ENCODE assay signal across 36 cellular contexts in genomic region chr17:56735842-56736241, GRCh38.
"Had no signal": no experiment of that assay in that cellular context is flagged by ENCODE, and none has a peak within 500 bp of the region (broad histone marks: within the 10 kb centered on the region; RNA-seq: fewer than 3 reads in every experiment).

No MANE protein-coding gene starts in this region.

- FAIRE-seq: endometrium, frontal cortex had no signal

- H3K27ac Mint-ChIP-seq: activated B cell treated with CpG ODN at 0.5 μM for 24 hours; activated CD8-positive, alpha-beta T cell treated with anti-CD3 and anti-CD28 coated beads for 36 hours; activated naive CD4-positive, alpha-beta T cell treated with anti-CD3 and anti-CD28 coated beads for 36 hours; activated naive CD4-positive, alpha-beta T cell treated with anti-CD3 and anti-CD28 coated beads, Interleukin-2, amount 50 U/mL, for 24 hours; activated naive CD8-positive, alpha-beta T cell treated with anti-CD3 and anti-CD28 coated beads for 36 hours; activated naive CD8-positive, alpha-beta T cell treated with anti-CD3 and anti-CD28 coated beads, Interleukin-2, amount 50 U/mL, for 24 hours; activated T-helper 1 cell treated with anti-CD3 and anti-CD28 coated beads, Interleukin-12 subunit alpha, Interleukin-12 subunit beta, Interleukin-2, Interleukin-4 antibody, amounts not matched to agents 30 ng/mL and 10 ng/mL and 1 ng/mL, durations not matched to agents 14 hours and 24 hours and 36 hours; activated T-helper 2 cell treated with anti-CD3 and anti-CD28 coated beads, Interferon-gamma antibody, Interleukin-2, Interleukin-4, amounts not matched to agents 10 μg/mL and 5 μg/mL and 100 μg/mL, durations not matched to agents 14 hours and 24 hours and 36 hours; brain; dendritic cell treated with granulocyte-macrophage colony-stimulating factor and Interleukin-4, amounts not matched to agents 40 ng/mL and 50 ng/mL, for 4 days; T-helper 17 cell; T-helper 2 cell treated with Interferon-gamma antibody and Interleukin-4, amounts not matched to agents 5 μg/mL and 100 μg/mL, for 36 hours had no signal

- H3K4me3 ChIP-seq: adrenal gland, breast epithelium, cardiac muscle cell, coronary artery, dorsolateral prefrontal cortex had no signal

- DNase-seq: activated B cell treated with CpG ODN at 0.5 μM for 24 hours; activated CD4-positive, alpha-beta T cell treated with anti-CD3 and anti-CD28 coated beads for 48 hours; activated CD4-positive, alpha-beta T cell treated with anti-CD3 and anti-CD28 coated beads, Interleukin-2, amount 50 U/mL, for 1 hour; activated CD4-positive, alpha-beta T cell treated with anti-CD3 and anti-CD28 coated beads, Interleukin-2, amount 50 U/mL, for 48 hours; activated CD8-positive, alpha-beta memory T cell treated with anti-CD3 and anti-CD28 coated beads for 24 hours; activated CD8-positive, alpha-beta T cell treated with anti-CD3 and anti-CD28 coated beads for 36 hours; activated effector memory CD4-positive, alpha-beta T cell treated with anti-CD3 and anti-CD28 coated beads, Interleukin-2, amount 50 U/mL, for 16 hours; activated naive CD4-positive, alpha-beta T cell treated with anti-CD3 and anti-CD28 coated beads for 36 hours; activated naive CD8-positive, alpha-beta T cell treated with anti-CD3 and anti-CD28 coated beads for 36 hours; activated naive CD8-positive, alpha-beta T cell treated with anti-CD3 and anti-CD28 coated beads, Interleukin-2, amount 50 U/mL, for 24 hours; activated T-cell treated with anti-CD3 and anti-CD28 coated beads, Interleukin-2, amount 50 U/mL, for 1 hour; activated T-cell treated with anti-CD3 and anti-CD28 coated beads, Interleukin-2, amount 50 U/mL, for 48 hours; adrenal gland; amygdala; aorta; dorsolateral prefrontal cortex; foreskin fibroblast; head of caudate nucleus; T-helper 1 cell; T-helper 17 cell; T1000; WERI-Rb-1 had no signal

- H3K27ac ChIP-seq: adrenal gland, breast epithelium, cardiac muscle cell, coronary artery, dorsolateral prefrontal cortex, WERI-Rb-1 had no signal

- H3K36me3 Mint-ChIP-seq: activated naive CD4-positive, alpha-beta T cell treated with anti-CD3 and anti-CD28 coated beads, Interleukin-2, amount 50 U/mL, for 24 hours; activated naive CD8-positive, alpha-beta T cell treated with anti-CD3 and anti-CD28 coated beads for 36 hours; brain had no signal

- H3K9me3 Mint-ChIP-seq: activated B cell treated with CpG ODN at 0.5 μM for 24 hours; activated CD8-positive, alpha-beta T cell treated with anti-CD3 and anti-CD28 coated beads for 36 hours; activated naive CD4-positive, alpha-beta T cell treated with anti-CD3 and anti-CD28 coated beads for 36 hours; activated naive CD4-positive, alpha-beta T cell treated with anti-CD3 and anti-CD28 coated beads, Interleukin-2, amount 50 U/mL, for 24 hours; activated naive CD8-positive, alpha-beta T cell treated with anti-CD3 and anti-CD28 coated beads for 36 hours; activated naive CD8-positive, alpha-beta T cell treated with anti-CD3 and anti-CD28 coated beads, Interleukin-2, amount 50 U/mL, for 24 hours; activated T-helper 1 cell treated with anti-CD3 and anti-CD28 coated beads, Interleukin-12 subunit alpha, Interleukin-12 subunit beta, Interleukin-2, Interleukin-4 antibody, amounts not matched to agents 30 ng/mL and 10 ng/mL and 1 ng/mL, durations not matched to agents 14 hours and 24 hours and 36 hours; activated T-helper 2 cell treated with anti-CD3 and anti-CD28 coated beads, Interferon-gamma antibody, Interleukin-2, Interleukin-4, amounts not matched to agents 10 μg/mL and 5 μg/mL and 100 μg/mL, durations not matched to agents 14 hours and 24 hours and 36 hours; brain; central memory CD8-positive, alpha-beta T cell; dendritic cell treated with granulocyte-macrophage colony-stimulating factor and Interleukin-4, amounts not matched to agents 40 ng/mL and 50 ng/mL, for 4 days; T-helper 2 cell treated with Interferon-gamma antibody and Interleukin-4, amounts not matched to agents 5 μg/mL and 100 μg/mL, for 36 hours had no signal

- ATAC-seq: activated CD4-positive, CD25-positive, alpha-beta regulatory T cell treated with anti-CD3 and anti-CD28 coated beads, Interleukin-2, amount 50 U/mL, for 24 hours; activated CD8-positive, alpha-beta T cell treated with anti-CD3 and anti-CD28 coated beads for 36 hours; activated naive CD8-positive, alpha-beta T cell treated with anti-CD3 and anti-CD28 coated beads, Interleukin-2, amount 50 U/mL, for 24 hours; esophagus mucosa; T-helper 17 cell had no signal

- H3K4me1 ChIP-seq: adrenal gland had no signal

- H3K4me3 Mint-ChIP-seq: activated B cell treated with CpG ODN at 0.5 μM for 24 hours; activated CD8-positive, alpha-beta T cell treated with anti-CD3 and anti-CD28 coated beads for 36 hours; activated naive CD4-positive, alpha-beta T cell treated with anti-CD3 and anti-CD28 coated beads for 36 hours; activated naive CD4-positive, alpha-beta T cell treated with anti-CD3 and anti-CD28 coated beads, Interleukin-2, amount 50 U/mL, for 24 hours; activated naive CD8-positive, alpha-beta T cell treated with anti-CD3 and anti-CD28 coated beads for 36 hours; activated naive CD8-positive, alpha-beta T cell treated with anti-CD3 and anti-CD28 coated beads, Interleukin-2, amount 50 U/mL, for 24 hours; activated T-helper 1 cell treated with anti-CD3 and anti-CD28 coated beads, Interleukin-12 subunit alpha, Interleukin-12 subunit beta, Interleukin-2, Interleukin-4 antibody, amounts not matched to agents 30 ng/mL and 10 ng/mL and 1 ng/mL, durations not matched to agents 14 hours and 24 hours and 36 hours; brain; central memory CD8-positive, alpha-beta T cell; dendritic cell treated with granulocyte-macrophage colony-stimulating factor and Interleukin-4, amounts not matched to agents 40 ng/mL and 50 ng/mL, for 4 days; T-helper 17 cell; T-helper 2 cell treated with Interferon-gamma antibody and Interleukin-4, amounts not matched to agents 5 μg/mL and 100 μg/mL, for 36 hours had no signal

- H3K27me3 ChIP-seq: adrenal gland, breast epithelium, cardiac muscle cell had no signal

- H3K4me1 Mint-ChIP-seq: activated B cell treated with CpG ODN at 0.5 μM for 24 hours; activated naive CD4-positive, alpha-beta T cell treated with anti-CD3 and anti-CD28 coated beads, Interleukin-2, amount 50 U/mL, for 24 hours; activated naive CD8-positive, alpha-beta T cell treated with anti-CD3 and anti-CD28 coated beads for 36 hours; activated naive CD8-positive, alpha-beta T cell treated with anti-CD3 and anti-CD28 coated beads, Interleukin-2, amount 50 U/mL, for 24 hours; central memory CD8-positive, alpha-beta T cell; T-helper 17 cell had no signal

- H3K9me3 ChIP-seq: adrenal gland, breast epithelium had no signal

- H3K36me3 ChIP-seq: adrenal gland, breast epithelium, cardiac muscle cell, WERI-Rb-1 had no signal

- H3K27me3 Mint-ChIP-seq: activated naive CD4-positive, alpha-beta T cell treated with anti-CD3 and anti-CD28 coated beads, Interleukin-2, amount 50 U/mL, for 24 hours; activated naive CD8-positive, alpha-beta T cell treated with anti-CD3 and anti-CD28 coated beads for 36 hours; activated naive CD8-positive, alpha-beta T cell treated with anti-CD3 and anti-CD28 coated beads, Interleukin-2, amount 50 U/mL, for 24 hours; dendritic cell treated with granulocyte-macrophage colony-stimulating factor and Interleukin-4, amounts not matched to agents 40 ng/mL and 50 ng/mL, for 4 days had no signal
